Comparison of ENCODE assay signal across 8 cellular contexts in genomic region chr7:65980478-65981250, GRCh38. TPM values are rescaled to one million over a fixed set of nuclear protein-coding genes. Genes with fewer than 3 reads are reported as not detected.
DNase-seq lines count a peak whose midpoint lies in the region; ATAC-seq and TF ChIP-seq lines count a peak whose summit lies in the region.

No MANE protein-coding gene starts in this region.

- intact Hi-C loops in heart right ventricle (cut with DNase I), result loop anchor here in 4 of 10 donors (10.0 kb wide), 2 partner anchors 94 to 106 kb away; partner anchors contain the start of genes VKORC1L1 (in 3 of the 4) and ASL (in 1 of the 4)

- H3K9me2 ChIP-seq in OCI-LY1 (ENCODE audit: low read depth, low read length), result no peaks in the 10 kb centered on the region

- peak overlapping the region; percentile 66 for H3K27ac Mint-ChIP-seq in activated T-helper 17 cell treated with anti-CD3 and anti-CD28 coated beads, Interleukin-2, amount 50 U/mL, for 72 hours

- H2AFZ ChIP-seq in OCI-LY1 (ENCODE audit: low read length), result no peak overlapping the region

- H3K4me3 Mint-ChIP-seq in activated T-helper 17 cell treated with anti-CD3 and anti-CD28 coated beads, Interleukin-2, amount 50 U/mL, for 72 hours, result peak overlapping the region; percentile 70

- H3K36me3 Mint-ChIP-seq in activated T-helper 17 cell treated with anti-CD3 and anti-CD28 coated beads, Interleukin-2, amount 50 U/mL, for 72 hours (ENCODE audit: low read depth), result peaks cover 45% of the 10 kb centered on the region

- H3K27me3 Mint-ChIP-seq in activated T-helper 17 cell treated with anti-CD3 and anti-CD28 coated beads, Interleukin-2, amount 50 U/mL, for 72 hours, result no peaks in the 10 kb centered on the region

- no peaks in the 10 kb centered on the region for H3K9me3 Mint-ChIP-seq in activated T-helper 17 cell treated with anti-CD3 and anti-CD28 coated beads, Interleukin-2, amount 50 U/mL, for 72 hours

- H3K27me3 ChIP-seq in OCI-LY1 (ENCODE audit: insufficient read depth, low read length) (no peaks in the 10 kb centered on the region), heart right ventricle (no peaks in the 10 kb centered on the region)

- H3K9ac ChIP-seq in OCI-LY1 (ENCODE audit: low read length), result peak overlapping the region; percentile 86

- peaks cover 30% of the 10 kb centered on the region for H3K36me3 ChIP-seq in OCI-LY1 (ENCODE audit: insufficient read depth, low read length)
- H3K36me3 ChIP-seq in heart right ventricle, result peaks cover 0 to 46% (median 0%) of the 10 kb centered on the region in 9 donors

- WGBS in heart right ventricle, 2 donors, result 35 to 46% methylated on average over 11 of the region's 11 CpGs

- H4K20me1 ChIP-seq in OCI-LY1 (ENCODE audit: insufficient read depth, low read length), result no peaks in the 10 kb centered on the region

- ATAC-seq in GM18519 (IDR thresholded peaks at IDR 0.05; ENCODE audit: low FRiP score, unreplicated experiment), result peak; percentile 78
- peak; percentile 58 for ATAC-seq in HG02798 (IDR thresholded peaks at IDR 0.05; ENCODE audit: poor library complexity, unreplicated experiment)
- ATAC-seq in activated T-helper 17 cell treated with anti-CD3 and anti-CD28 coated beads, Interleukin-2, amount 50 U/mL, for 72 hours (replicated peaks), result peak; percentile 81
- peak; percentile 37 to 83 (median 66) for ATAC-seq in heart right ventricle

- H3K4me1 ChIP-seq in OCI-LY1 (ENCODE audit: insufficient read depth, low read length, severe bottlenecking) (peaks cover 16% of the 10 kb centered on the region), heart right ventricle (peaks cover 0 to 28% (median 21%) of the 10 kb centered on the region in 9 donors)

- peak overlapping the region; percentile 72 for H3K4me2 ChIP-seq in OCI-LY1 (ENCODE audit: low read length)

- H3K4me3 ChIP-seq in OCI-LY1 (ENCODE audit: low read depth, low read length, poor library complexity, severe bottlenecking), result peak overlapping the region; percentile 84
- H3K4me3 ChIP-seq in heart right ventricle, result peak overlapping the region in 9 of 10 donors; percentile 65 to 99 (median 91)
- H3K4me3 ChIP-seq in skeletal muscle cell (ENCODE audit: low read depth, low read length), result peak overlapping the region; percentile 72

- TF ChIP-seq CTCF in OCI-LY1 (IDR thresholded peaks at IDR 0.05; ENCODE audit: low read length) (no peak), heart right ventricle (IDR thresholded peaks at IDR 0.05) (no peak)

- peaks cover 13% of the 10 kb centered on the region for H3K79me2 ChIP-seq in OCI-LY1 (ENCODE audit: insufficient read depth, low read length)

- H3K4me1 Mint-ChIP-seq in activated T-helper 17 cell treated with anti-CD3 and anti-CD28 coated beads, Interleukin-2, amount 50 U/mL, for 72 hours, result no peaks in the 10 kb centered on the region

- H3K9me3 ChIP-seq in OCI-LY1 (ENCODE audit: low read length) (no peaks in the 10 kb centered on the region), heart right ventricle (no peaks in the 10 kb centered on the region)

- DNase-seq in heart right ventricle (peak; percentile 41 to 71), skeletal muscle cell (ENCODE audit: low read depth) (no peak), midbrain (lab: John Stamatoyannopoulos, UW) (no peak), NCI-H1105 treated with DMSO at 0.1 percent for 48 hours (lab: John Stamatoyannopoulos, UW) (no peak)

- H3K27ac ChIP-seq in OCI-LY1 (ENCODE audit: low read depth, low read length, poor library complexity, severe bottlenecking) (peak overlapping the region; percentile 20), heart right ventricle (peak overlapping the region in 9 of 10 donors; percentile 75 to 96 (median 90))

- H3F3A ChIP-seq in OCI-LY1 (ENCODE audit: insufficient read depth, low read length), result no peaks in the 10 kb centered on the region

RNA-seq across cellular contexts. Expression of gene GUSB, which starts 1.3 kb away (rescaled TPM):
- 10 to 100 TPM; 53.4 to 66.7 TPM for total RNA-seq in activated T-helper 17 cell treated with anti-CD3 and anti-CD28 coated beads, Interleukin-2, amount 50 U/mL, for 72 hours
- total RNA-seq in heart right ventricle, result 10 to 100 TPM; 10.8 to 30.6 (median 15.6) TPM
- 10 to 100 TPM; 25.3 to 28.0 TPM for polyA plus RNA-seq in heart right ventricle

Comparison
In these comparisons a context has a peak if more than half of its experiments do, and no peak if none do; other contexts are left out.
1. DNase-seq: peak in heart right ventricle (2 of 2); none in skeletal muscle cell (single experiment), midbrain (single experiment) and NCI-H1105 treated with DMSO at 0.1 percent for 48 hours (single experiment).
2. Peak in every context shown above with its lines, with median percentiles within 50 percentile points of each other: ATAC-seq and H3K4me3 ChIP-seq.